Comparison of ENCODE assay signal across 20 cellular contexts in the genomic region with DNA sequence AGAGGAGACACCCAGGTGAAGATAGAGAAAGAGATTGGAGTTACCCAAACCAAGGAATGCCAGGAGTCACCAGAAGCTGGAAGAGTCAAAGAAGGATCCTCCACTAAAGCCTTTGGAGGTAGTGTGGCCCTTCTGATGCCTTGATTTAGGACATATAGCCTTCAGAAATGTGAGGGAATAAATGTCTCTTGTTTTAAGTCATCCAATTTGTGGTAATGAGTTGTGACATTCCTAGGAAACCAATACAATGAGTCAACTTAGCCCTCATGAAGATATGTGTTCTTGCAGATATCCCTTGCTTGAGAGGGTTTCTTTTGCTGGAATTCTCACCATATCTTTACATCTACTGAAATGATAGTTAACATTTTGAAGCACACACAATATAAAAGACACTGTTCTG. TPM values are rescaled to one million over a fixed set of nuclear protein-coding genes. Genes with fewer than 3 reads are reported as not detected.
DNase-seq lines count a peak whose midpoint lies in the region; TF ChIP-seq lines count a peak whose summit lies in the region.
"Had no signal": no experiment of that assay in that cellular context is flagged by ENCODE, and none has a peak within 500 bp of the region (broad histone marks: within the 10 kb centered on the region; RNA-seq: fewer than 3 reads in every experiment).

No MANE protein-coding gene starts in this region.

- TF ChIP-seq CTCF in AG10803 (conservative IDR thresholded peaks at IDR 0.05; ENCODE audit: low read length): no peak

- H3K23ac ChIP-seq in mesenchymal stem cell (ENCODE audit: low read length in 2 of 2): no peak overlapping the region

- POLR2A ChIA-PET in CD4-positive, alpha-beta memory T cell (lab: Charles Lee; ENCODE audit: partially characterized antibody): no interaction called here

- H2AFZ ChIP-seq in mesenchymal stem cell (ENCODE audit: low read depth, low read length): no peak overlapping the region

- no peaks in the 10 kb centered on the region for H3K36me3 ChIP-seq in mesenchymal stem cell (ENCODE audit: control insufficient read depth in 1 of 2, insufficient read depth in 2 of 2, low read depth in 1 of 2, low read length in 2 of 2)
- H3K36me3 ChIP-seq in CD4-positive, alpha-beta memory T cell (ENCODE audit: insufficient read depth, low read length): no peaks in the 10 kb centered on the region
- H3K36me3 ChIP-seq: BLaER1, prostate gland, SJSA1, WERI-Rb-1 had no signal

- H2BK5ac ChIP-seq in mesenchymal stem cell (ENCODE audit: low read depth, low read length, poor library complexity, severe bottlenecking): no peak overlapping the region

- H3K9me3 ChIP-seq in mesenchymal stem cell (ENCODE audit: control insufficient read depth, low read length): no peaks in the 10 kb centered on the region
- no peaks in the 10 kb centered on the region for H3K9me3 ChIP-seq in CD4-positive, alpha-beta memory T cell (ENCODE audit: control insufficient read depth in 1 of 2, low read length in 2 of 2)
- H3K9me3 ChIP-seq: BLaER1, prostate gland, SJSA1 had no signal

- H2BK12ac ChIP-seq in mesenchymal stem cell (ENCODE audit: low read length in 2 of 2): no peak overlapping the region

- H2AK5ac ChIP-seq in mesenchymal stem cell (ENCODE audit: low read length, severe bottlenecking): no peak overlapping the region

- intact Hi-C loops in activated naive CD4-positive, alpha-beta T cell treated with anti-CD3 and anti-CD28 coated beads for 36 hours (cut with micrococcal nuclease): no loop called here
- intact Hi-C loops in CD4-positive, alpha-beta memory T cell (cut with micrococcal nuclease): no loop called here

- no peaks in the 10 kb centered on the region for H3K27me3 ChIP-seq in mesenchymal stem cell (ENCODE audit: control insufficient read depth in 1 of 2, insufficient read depth in 1 of 2, low read length in 2 of 2)
- H3K27me3 ChIP-seq in CD4-positive, alpha-beta memory T cell (ENCODE audit: insufficient read depth, low read length): no peaks in the 10 kb centered on the region
- H3K27me3 ChIP-seq: BLaER1, SJSA1 had no signal

- no peak overlapping the region for H3K18ac ChIP-seq in mesenchymal stem cell (ENCODE audit: low read depth in 1 of 2, low read length in 2 of 2)

- no peaks in the 10 kb centered on the region for H3K36me3 Mint-ChIP-seq in activated naive CD4-positive, alpha-beta T cell treated with anti-CD3 and anti-CD28 coated beads for 36 hours (ENCODE audit: low read depth)
- no peaks in the 10 kb centered on the region for H3K36me3 Mint-ChIP-seq in CD4-positive, alpha-beta memory T cell
- H3K36me3 Mint-ChIP-seq: mesothelial cell of epicardium; stimulated activated memory B cell treated with anti-CD40 and anti-IgM and Interleukin-4, amounts not matched to agents 10 μg/mL and 1 μg/mL and 100 μg/mL, for 72 hours had no signal

- no peak overlapping the region for H3K4me2 ChIP-seq in mesenchymal stem cell (ENCODE audit: low read length, poor library complexity, severe bottlenecking)
- H3K4me2 ChIP-seq: BLaER1 had no signal

- no peak overlapping the region for H3K4ac ChIP-seq in mesenchymal stem cell (ENCODE audit: low read depth in 1 of 2, low read length in 2 of 2)

- H3K27me3 Mint-ChIP-seq in activated naive CD4-positive, alpha-beta T cell treated with anti-CD3 and anti-CD28 coated beads for 36 hours (ENCODE audit: low read depth): peaks cover 10% of the 10 kb centered on the region
- peaks cover 1 to 2% of the 10 kb centered on the region in 2 donors for H3K27me3 Mint-ChIP-seq in CD4-positive, alpha-beta memory T cell

- CTCF ChIA-PET in activated naive CD4-positive, alpha-beta T cell treated with anti-CD3 and anti-CD28 coated beads for 36 hours (lab: Charles Lee): interaction anchor here (0.6 kb wide), 1 partner anchor 91 kb away, joined by 3 read pairs; no protein-coding TSS in a partner anchor
- CTCF ChIA-PET in CD4-positive, alpha-beta memory T cell (lab: Charles Lee; ENCODE audit: partially characterized antibody): no interaction called here

- peak overlapping the region; percentile 44 for H3K27ac ChIP-seq in mesenchymal stem cell (ENCODE audit: low read length, poor library complexity, severe bottlenecking)
- H3K27ac ChIP-seq in CD4-positive, alpha-beta memory T cell (ENCODE audit: low read depth, low read length): no peak overlapping the region
- H3K27ac ChIP-seq: BLaER1, prostate gland, SJSA1, WERI-Rb-1 had no signal

- H3K9me3 Mint-ChIP-seq in activated naive CD4-positive, alpha-beta T cell treated with anti-CD3 and anti-CD28 coated beads for 36 hours: no peaks in the 10 kb centered on the region
- peaks cover 0 to 1% (median 0%) of the 10 kb centered on the region in 8 donors for H3K9me3 Mint-ChIP-seq in CD4-positive, alpha-beta memory T cell
- H3K9me3 Mint-ChIP-seq: stimulated activated memory B cell treated with anti-CD40 and anti-IgM and Interleukin-4, amounts not matched to agents 10 μg/mL and 1 μg/mL and 100 μg/mL, for 72 hours had no signal

- H3K27ac Mint-ChIP-seq in activated naive CD4-positive, alpha-beta T cell treated with anti-CD3 and anti-CD28 coated beads for 36 hours: no peak overlapping the region
- H3K27ac Mint-ChIP-seq in CD4-positive, alpha-beta memory T cell: no peak overlapping the region
- H3K27ac Mint-ChIP-seq: mesothelial cell of epicardium; stimulated activated memory B cell treated with anti-CD40 and anti-IgM and Interleukin-4, amounts not matched to agents 10 μg/mL and 1 μg/mL and 100 μg/mL, for 72 hours had no signal

- DNase-seq in AG10803 (ENCODE audit: low read depth): peak; percentile 90
- peak; percentile 89 for DNase-seq in M059J (ENCODE audit: low read depth)
- peak; percentile 17 for DNase-seq in dermis blood vessel endothelial cell
- DNase-seq in mesenchymal stem cell: peak; percentile 64
- no peak for DNase-seq in SIG-M5 (lab: John Stamatoyannopoulos, UW)
- DNase-seq in NCI-H82 treated with DMSO at 0.1 percent for 48 hours (lab: John Stamatoyannopoulos, UW; ENCODE audit: unreplicated experiment): no peak
- DNase-seq in activated naive CD4-positive, alpha-beta T cell treated with anti-CD3 and anti-CD28 coated beads for 36 hours: no peak
- DNase-seq in CD4-positive, alpha-beta memory T cell: no peak
- DNase-seq: activated CD8-positive, alpha-beta memory T cell treated with anti-CD3 and anti-CD28 coated beads, Interleukin-2, amount 50 U/mL, for 48 hours; hippocampal formation; NCI-H1417; NCI-H510A treated with DMSO at 0.1 percent for 48 hours; WERI-Rb-1 had no signal

- H3K4me3 ChIP-seq in AG10803 (ENCODE audit: low read length) (no peak overlapping the region), mesenchymal stem cell (ENCODE audit: insufficient read depth in 1 of 2, low read depth in 1 of 2, low read length in 2 of 2) (no peak overlapping the region)
- no peak overlapping the region for H3K4me3 ChIP-seq in CD4-positive, alpha-beta memory T cell (ENCODE audit: low read length in 2 of 2)
- H3K4me3 ChIP-seq: BLaER1, prostate gland, SJSA1 had no signal

- no peak overlapping the region for H4K8ac ChIP-seq in mesenchymal stem cell (ENCODE audit: low read length)

- no peak overlapping the region for H2BK15ac ChIP-seq in mesenchymal stem cell (ENCODE audit: low read depth, poor library complexity, severe bottlenecking)

- H3K4me1 ChIP-seq in mesenchymal stem cell (ENCODE audit: control insufficient read depth, insufficient read depth, low read depth, low read length): no peaks in the 10 kb centered on the region
- no peaks in the 10 kb centered on the region for H3K4me1 ChIP-seq in CD4-positive, alpha-beta memory T cell (ENCODE audit: insufficient read depth, low read length)
- H3K4me1 ChIP-seq: BLaER1, prostate gland had no signal

- H3K4me1 Mint-ChIP-seq in activated naive CD4-positive, alpha-beta T cell treated with anti-CD3 and anti-CD28 coated beads for 36 hours (ENCODE audit: low read depth): no peaks in the 10 kb centered on the region
- no peaks in the 10 kb centered on the region for H3K4me1 Mint-ChIP-seq in CD4-positive, alpha-beta memory T cell
- H3K4me1 Mint-ChIP-seq: mesothelial cell of epicardium; stimulated activated memory B cell treated with anti-CD40 and anti-IgM and Interleukin-4, amounts not matched to agents 10 μg/mL and 1 μg/mL and 100 μg/mL, for 72 hours had no signal

- H3K4me3 Mint-ChIP-seq in activated naive CD4-positive, alpha-beta T cell treated with anti-CD3 and anti-CD28 coated beads for 36 hours: no peak overlapping the region
- no peak overlapping the region for H3K4me3 Mint-ChIP-seq in CD4-positive, alpha-beta memory T cell
- H3K4me3 Mint-ChIP-seq: mesothelial cell of epicardium; stimulated activated memory B cell treated with anti-CD40 and anti-IgM and Interleukin-4, amounts not matched to agents 10 μg/mL and 1 μg/mL and 100 μg/mL, for 72 hours had no signal

- H3K9ac ChIP-seq in mesenchymal stem cell (ENCODE audit: low read length): no peak overlapping the region
- H3K9ac ChIP-seq: BLaER1 had no signal

- H2BK120ac ChIP-seq in mesenchymal stem cell (ENCODE audit: low read depth, low read length): no peak overlapping the region

- H4K91ac ChIP-seq in mesenchymal stem cell (ENCODE audit: low read length): no peak overlapping the region

- H3K14ac ChIP-seq in mesenchymal stem cell (ENCODE audit: low read length in 2 of 2): no peak overlapping the region

- no peaks in the 10 kb centered on the region for H3K79me1 ChIP-seq in mesenchymal stem cell (replicated peaks; ENCODE audit: low read length, poor library complexity, severe bottlenecking)

RNA-seq across cellular contexts. Expression of a gene that starts 58.8 kb away (rescaled TPM):
- total RNA-seq in M059J (2014; rRNA removed; shearing (Covaris generic)): not detected in 2 replicates
- not detected in 2 replicates for total RNA-seq in dermis blood vessel endothelial cell
- not detected for polyA plus RNA-seq in mesenchymal stem cell (2013, experiment 1 of 2)
- polyA plus RNA-seq in mesenchymal stem cell (2013, experiment 2 of 2): not detected
- total RNA-seq in activated naive CD4-positive, alpha-beta T cell treated with anti-CD3 and anti-CD28 coated beads for 36 hours: not detected
- total RNA-seq in CD4-positive, alpha-beta memory T cell: not detected
- not detected for polyA plus RNA-seq in CD4-positive, alpha-beta memory T cell
- total RNA-seq: H4, mesothelial cell of epicardium, SJSA1 had no signal
- polyA plus RNA-seq: adipose tissue had no signal

Comparison
In these comparisons a context has a peak if more than half of its experiments do, and no peak if none do; other contexts are left out.
1. DNase-seq: peak in AG10803 (single experiment), M059J (single experiment), dermis blood vessel endothelial cell (single experiment) and mesenchymal stem cell (single experiment); none in SIG-M5 (single experiment), NCI-H82 treated with DMSO at 0.1 percent for 48 hours (single experiment), activated naive CD4-positive, alpha-beta T cell treated with anti-CD3 and anti-CD28 coated beads for 36 hours (single experiment) and CD4-positive, alpha-beta memory T cell (0 of 5).